Comparison of ENCODE assay signal across 24 cellular contexts in the genomic region with DNA sequence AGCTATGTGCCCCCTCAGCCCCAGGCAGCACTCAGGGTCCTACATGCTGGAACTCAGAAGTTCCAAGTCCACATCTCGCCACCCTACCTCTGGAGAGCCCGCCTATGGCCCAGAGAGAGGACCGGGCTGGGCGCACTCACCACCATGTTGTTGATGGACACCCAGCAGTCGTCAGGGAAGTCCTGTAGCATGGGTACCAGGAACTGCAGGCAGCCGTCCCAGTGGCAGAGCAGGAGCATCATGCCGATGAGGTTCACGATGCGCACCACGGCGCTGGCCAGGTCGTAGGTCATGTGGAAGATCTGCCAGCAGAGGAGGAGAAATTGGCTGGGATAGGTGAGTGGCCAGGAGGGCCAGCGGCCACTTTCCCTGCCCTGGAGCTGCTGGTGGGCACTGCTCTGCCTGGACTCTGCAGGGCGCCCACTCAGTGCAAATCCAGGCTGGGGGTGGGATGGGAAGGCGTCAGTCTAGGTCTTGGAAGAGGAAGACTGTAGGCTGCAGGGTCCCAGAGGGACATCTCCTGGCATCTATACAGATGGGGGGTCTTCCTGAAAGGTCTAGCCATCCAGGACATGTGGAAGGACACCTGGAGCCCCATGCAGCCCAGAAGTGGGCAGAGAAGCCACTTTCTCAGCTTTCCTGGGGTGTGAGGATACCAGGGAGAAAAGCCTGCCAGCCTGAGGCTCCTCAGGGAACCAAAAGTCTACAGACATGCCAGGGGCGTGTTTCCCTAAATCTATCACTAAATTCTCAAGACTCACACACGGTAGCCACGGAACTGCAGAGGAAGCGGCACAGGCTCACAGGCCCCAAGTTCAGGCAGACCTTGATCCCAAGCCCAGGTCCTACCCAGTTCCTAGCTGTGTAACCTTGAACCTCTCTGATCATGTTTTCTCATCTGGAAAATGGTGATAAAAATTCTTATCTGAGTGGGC. TPM values are rescaled to one million over a fixed set of nuclear protein-coding genes. Genes with fewer than 3 reads are reported as not detected.
A peak's percentile ranks its signal among the peaks of the same experiment; 100 is the strongest.
DNase-seq lines count a peak whose midpoint lies in the region; TF ChIP-seq lines count a peak whose summit lies in the region.
"Had no signal": no experiment of that assay in that cellular context is flagged by ENCODE, and none has a peak within 500 bp of the region (broad histone marks: within the 10 kb centered on the region; RNA-seq: fewer than 3 reads in every experiment).

No MANE protein-coding gene starts in this region.

- H3K9me3 ChIP-seq in left ventricle myocardium inferior (replicated peaks) (no peaks in the 10 kb centered on the region), H9 (ENCODE audit: control insufficient read depth, low read depth, low read length) (no peaks in the 10 kb centered on the region)
- H3K9me3 ChIP-seq: MG63 had no signal

- H3K4me1 ChIP-seq in left ventricle myocardium inferior: peaks cover 25% of the 10 kb centered on the region
- no peaks in the 10 kb centered on the region for H3K4me1 ChIP-seq in H9 (ENCODE audit: insufficient read depth, low read length)

- H3K4me3 Mint-ChIP-seq in H9 (no peak overlapping the region), glutamatergic neuron (ENCODE audit: unreplicated experiment) (no peak overlapping the region)
- H3K4me3 Mint-ChIP-seq in activated CD4-positive, alpha-beta T cell treated with anti-CD3 and anti-CD28 coated beads, Interleukin-2, amount 10 ng/mL, durations not matched to agents 7 days and 5 days: no peak overlapping the region

- H3K4me3 ChIP-seq in left ventricle myocardium inferior: no peak overlapping the region
- H3K4me3 ChIP-seq: MG63 had no signal

- no peak overlapping the region for H4K91ac ChIP-seq in H9 (ENCODE audit: insufficient read length, low read depth, low read length)

- H3K23me2 ChIP-seq in H9 (ENCODE audit: insufficient read length, low read depth, low read length, poor library complexity, severe bottlenecking): no peaks in the 10 kb centered on the region

- no peak overlapping the region for H4K5ac ChIP-seq in H9 (ENCODE audit: insufficient read length, low read depth, low read length)

- H3K79me1 ChIP-seq in H9 (ENCODE audit: insufficient read depth, low read depth, low read length, poor library complexity, severe bottlenecking): no peaks in the 10 kb centered on the region

- no CpG with 5 or more reads among the region's 19 CpGs for WGBS in H9 (ENCODE audit: extremely low coverage, insufficient read length, low lambda C conversion rate)

- H3K27ac Mint-ChIP-seq in H9 (0 out of 7 replicates have a peak overlapping the region, but pooled peaks of 2 of the 3 experiments have one; percentile 18 to 27), glutamatergic neuron (ENCODE audit: unreplicated experiment) (no peak overlapping the region)
- H3K27ac Mint-ChIP-seq in activated CD4-positive, alpha-beta T cell treated with anti-CD3 and anti-CD28 coated beads, Interleukin-2, amount 10 ng/mL, durations not matched to agents 7 days and 5 days: no peak overlapping the region

- H3K4me2 ChIP-seq in H9 (ENCODE audit: insufficient read depth, insufficient read length, low read length): no peak overlapping the region

- H3K4me1 Mint-ChIP-seq in H9 (peaks cover 8 to 10% of the 10 kb centered on the region in 2 experiments; a peak in 3 of 4 replicates), glutamatergic neuron (ENCODE audit: low read depth, unreplicated experiment) (peaks cover 36% of the 10 kb centered on the region)
- no peaks in the 10 kb centered on the region for H3K4me1 Mint-ChIP-seq in activated CD4-positive, alpha-beta T cell treated with anti-CD3 and anti-CD28 coated beads, Interleukin-2, amount 10 ng/mL, durations not matched to agents 7 days and 5 days

- POLR2A ChIA-PET in RWPE1 (lab: Yijun Ruan, JAX; ENCODE audit: low non-redundant PET): no interaction called here
- POLR2A ChIA-PET in activated CD4-positive, alpha-beta T cell treated with anti-CD3 and anti-CD28 coated beads, Interleukin-2, amount 10 ng/mL, durations not matched to agents 7 days and 5 days (lab: Charles Lee): no interaction called here

- H3K27ac ChIP-seq in left ventricle myocardium inferior (replicated peaks): no peak overlapping the region
- H3K27ac ChIP-seq in H9 (ENCODE audit: insufficient read length, low read depth, low read length): no peak overlapping the region
- H3K27ac ChIP-seq in RWPE1: no peak overlapping the region
- H3K27ac ChIP-seq: C4-2B had no signal

- CTCF ChIA-PET in RWPE1 (lab: Yijun Ruan, JAX): interaction anchor here (0.6 kb wide), 1 partner anchor 40 kb away, joined by 5 read pairs; no protein-coding TSS in a partner anchor
- CTCF ChIA-PET in activated CD4-positive, alpha-beta T cell treated with anti-CD3 and anti-CD28 coated beads, Interleukin-2, amount 10 ng/mL, durations not matched to agents 7 days and 5 days (lab: Charles Lee): no interaction called here

- H3K9me3 Mint-ChIP-seq in H9: no peaks in the 10 kb centered on the region; a peak in 1 of 5 replicates
- H3K9me3 Mint-ChIP-seq in glutamatergic neuron (ENCODE audit: unreplicated experiment): no peaks in the 10 kb centered on the region
- H3K9me3 Mint-ChIP-seq in activated CD4-positive, alpha-beta T cell treated with anti-CD3 and anti-CD28 coated beads, Interleukin-2, amount 10 ng/mL, durations not matched to agents 7 days and 5 days: no peaks in the 10 kb centered on the region

- no peak overlapping the region for H3K4ac ChIP-seq in H9 (ENCODE audit: low read depth, low read length)

- H3K79me2 ChIP-seq in H9 (ENCODE audit: insufficient read depth, low read length): no peaks in the 10 kb centered on the region

- no peak overlapping the region for H3T11ph ChIP-seq in H9 (ENCODE audit: low read length)

- no peak overlapping the region for H3K14ac ChIP-seq in H9 (ENCODE audit: insufficient read depth, low read length)

- H2BK12ac ChIP-seq in H9 (ENCODE audit: insufficient read length, low read depth, low read length): no peak overlapping the region

- H2BK20ac ChIP-seq in H9 (ENCODE audit: low read depth, low read length, poor library complexity, severe bottlenecking): no peak overlapping the region

- H2AK5ac ChIP-seq in H9 (ENCODE audit: insufficient read length, low read length): no peak overlapping the region

- H3K27me3 Mint-ChIP-seq in H9 (ENCODE audit: low read depth) (no peaks in the 10 kb centered on the region), glutamatergic neuron (ENCODE audit: unreplicated experiment) (peaks cover 7% of the 10 kb centered on the region)
- H3K27me3 Mint-ChIP-seq in activated CD4-positive, alpha-beta T cell treated with anti-CD3 and anti-CD28 coated beads, Interleukin-2, amount 10 ng/mL, durations not matched to agents 7 days and 5 days: no peaks in the 10 kb centered on the region

- H4K20me1 ChIP-seq in H9 (ENCODE audit: control insufficient read depth, insufficient read depth, insufficient read length): no peaks in the 10 kb centered on the region

- no peak overlapping the region for H2BK120ac ChIP-seq in H9 (ENCODE audit: low read depth, low read length, poor library complexity, severe bottlenecking)

- no peak overlapping the region for H2BK15ac ChIP-seq in H9 (ENCODE audit: low read depth, low read length)

- H2BK5ac ChIP-seq in H9 (ENCODE audit: insufficient read length, low read length): no peak overlapping the region

- peaks cover 16 to 28% (median 19%) of the 10 kb centered on the region in 3 experiments for H3K36me3 Mint-ChIP-seq in H9 (ENCODE audit: insufficient read depth in 1 of 3, low read depth in 3 of 3)
- H3K36me3 Mint-ChIP-seq in glutamatergic neuron (ENCODE audit: unreplicated experiment): peaks cover 18% of the 10 kb centered on the region
- H3K36me3 Mint-ChIP-seq in activated CD4-positive, alpha-beta T cell treated with anti-CD3 and anti-CD28 coated beads, Interleukin-2, amount 10 ng/mL, durations not matched to agents 7 days and 5 days (ENCODE audit: low read depth): no peaks in the 10 kb centered on the region

- H3K36me3 ChIP-seq in left ventricle myocardium inferior: no peaks in the 10 kb centered on the region
- H3K36me3 ChIP-seq: MG63 had no signal

- H2AFZ ChIP-seq in H9 (ENCODE audit: low read length): no peak overlapping the region

- H3K18ac ChIP-seq in H9 (ENCODE audit: insufficient read length, low read depth, low read length): no peak overlapping the region

- H3K27me3 ChIP-seq in left ventricle myocardium inferior (ENCODE audit: low read depth) (no peaks in the 10 kb centered on the region), H9 (ENCODE audit: insufficient read depth, low read length) (no peaks in the 10 kb centered on the region)
- H3K27me3 ChIP-seq: MG63 had no signal

- H3K56ac ChIP-seq in H9 (ENCODE audit: insufficient read length, low read depth, low read length): no peak overlapping the region

- H3K9ac ChIP-seq in H9 (ENCODE audit: extremely low read depth, insufficient read length, low read length): no peak overlapping the region

- no peak overlapping the region for H3K23ac ChIP-seq in H9 (ENCODE audit: insufficient read length, low read depth, low read length)

- DNase-seq in cardiac septum (ENCODE audit: low spot score) (peak; percentile 59), left ventricle myocardium inferior (no peak), H9 (no peak), glutamatergic neuron (peak; percentile 8), posterior vena cava (ENCODE audit: low spot score) (peak; percentile 67), RWPE1 (ENCODE audit: low spot score) (no peak), AG08396 (ENCODE audit: low spot score) (no peak)
- no peak for DNase-seq in activated CD4-positive, alpha-beta T cell treated with anti-CD3 and anti-CD28 coated beads, Interleukin-2, amount 10 ng/mL, durations not matched to agents 7 days and 5 days
- DNase-seq: 8988T, AML-193, EL, GF-D8, GOT3, Kasumi-1, MG63, NCI-H1417, NCI-H1694 treated with DMSO at 0.1 percent for 48 hours, NCI-H2081 treated with DMSO at 0.1 percent for 48 hours, NCI-H2171 treated with DMSO at 0.1 percent for 48 hours, NCI-H446, NCI-H526, OCI-M1, SHP77 treated with DMSO at 0.1 percent for 48 hours had no signal

- intact Hi-C loops in cardiac septum (cut with DNase I): no loop called here
- intact Hi-C loops in left ventricle myocardium inferior (cut with micrococcal nuclease): no loop called here
- intact Hi-C loops in posterior vena cava (cut with DNase I): no loop called here

- no peak for TF ChIP-seq CTCF in left ventricle myocardium inferior (IDR thresholded peaks at IDR 0.05; ENCODE audit: borderline replicate concordance)
- TF ChIP-seq CTCF in H9 (conservative IDR thresholded peaks at IDR 0.05): no peak
- TF ChIP-seq CTCF in glutamatergic neuron (IDR thresholded peaks at IDR 0.05; ENCODE audit: partially characterized antibody, unreplicated experiment): no peak
- no peak for TF ChIP-seq CTCF in RWPE1 (conservative IDR thresholded peaks at IDR 0.05; ENCODE audit: low read depth)

- no peak overlapping the region for H4K8ac ChIP-seq in H9 (replicated peaks; ENCODE audit: insufficient read length, low read depth, low read length)

RNA-seq across cellular contexts. Expression of a gene that starts 36.5 kb away (rescaled TPM):
- total RNA-seq in cardiac septum (6.2 TPM), left ventricle myocardium inferior (21.9 TPM), H9 (2021) (10.5 and 10.6 TPM in 2 replicates), glutamatergic neuron (ENCODE audit: unreplicated experiment) (17.0 TPM), posterior vena cava (not detected)
- total RNA-seq in activated CD4-positive, alpha-beta T cell treated with anti-CD3 and anti-CD28 coated beads, Interleukin-2, amount 10 ng/mL, durations not matched to agents 7 days and 5 days: not detected

Comparison
In these comparisons a context has a peak if more than half of its experiments do, and no peak if none do; other contexts are left out.
1. DNase-seq: peak in cardiac septum (single experiment), glutamatergic neuron (single experiment) and posterior vena cava (single experiment); none in left ventricle myocardium inferior (single experiment), H9 (single experiment), RWPE1 (single experiment), AG08396 (single experiment) and activated CD4-positive, alpha-beta T cell treated with anti-CD3 and anti-CD28 coated beads, Interleukin-2, amount 10 ng/mL, durations not matched to agents 7 days and 5 days (single experiment).
2. H3K27ac Mint-ChIP-seq: peak in H9 (2 of 3); none in glutamatergic neuron (single experiment) and activated CD4-positive, alpha-beta T cell treated with anti-CD3 and anti-CD28 coated beads, Interleukin-2, amount 10 ng/mL, durations not matched to agents 7 days and 5 days (single experiment).